23 cellular contexts compared by ENCODE assay signal in genomic region chr18:38330573-38330972, GRCh38.
"Had no signal": no experiment of that assay in that cellular context is flagged by ENCODE, and none has a peak within 500 bp of the region (broad histone marks: within the 10 kb centered on the region; RNA-seq: fewer than 3 reads in every experiment).

No MANE protein-coding gene starts in this region.

- H3K4me1 Mint-ChIP-seq: nephron had no signal

- H3K36me3 Mint-ChIP-seq: type B pancreatic cell had no signal

- H2AFZ ChIP-seq: hepatocyte had no signal

- ATAC-seq: right cardiac atrium, SK-N-SH treated with all-trans-retinoic acid at 6 μM for 48 hours had no signal

- H3K4me2 ChIP-seq: hepatocyte had no signal

- H3K9me3 ChIP-seq: colonic mucosa, left ventricle myocardium inferior, uterus had no signal

- H3K4me1 ChIP-seq: colonic mucosa, left ventricle myocardium inferior, uterus had no signal

- H3K4me3 Mint-ChIP-seq: nephron; stimulated activated naive CD8-positive, alpha-beta T cell treated with anti-CD3 and anti-CD28 coated beads, Interleukin-15, Interleukin-2, amounts not matched to agents 100 ng/mL and 50 ng/mL, for 24 hours; type B pancreatic cell had no signal

- H3K9me3 Mint-ChIP-seq: nephron; stimulated activated naive CD8-positive, alpha-beta T cell treated with anti-CD3 and anti-CD28 coated beads, Interleukin-15, Interleukin-2, amounts not matched to agents 100 ng/mL and 50 ng/mL, for 24 hours had no signal

- H3K27me3 Mint-ChIP-seq: stimulated activated naive CD8-positive, alpha-beta T cell treated with anti-CD3 and anti-CD28 coated beads, Interleukin-15, Interleukin-2, amounts not matched to agents 100 ng/mL and 50 ng/mL, for 24 hours; type B pancreatic cell had no signal

- H3K27me3 ChIP-seq: cardiac muscle cell, colonic mucosa, hepatocyte, uterus had no signal

- DNase-seq: activated CD4-positive, alpha-beta T cell treated with anti-CD3 and anti-CD28 coated beads, Interleukin-2, amount 50 U/mL, for 4 hours; activated CD4-positive, CD25-positive, alpha-beta regulatory T cell treated with anti-CD3 and anti-CD28 coated beads, Interleukin-2, amount 50 U/mL, for 72 hours; activated CD8-positive, alpha-beta memory T cell treated with anti-CD3 and anti-CD28 coated beads, Interleukin-2, amount 50 U/mL, for 4 hours; activated naive CD4-positive, alpha-beta T cell; anterior cingulate cortex; cerebellar nuclear complex; colonic mucosa; effector CD8-positive, alpha-beta T cell; glutamatergic neuron; islet precursor cell; left ventricle myocardium inferior; posterior cingulate gyrus; right cardiac atrium; stimulated activated CD4-positive, alpha-beta T cell treated with anti-CD3 and anti-CD28 coated beads, Interleukin-15, amount 100 ng/mL, for 24 hours; substantia nigra; T-helper 2 cell; uterus had no signal

- H3K27ac Mint-ChIP-seq: stimulated activated naive CD8-positive, alpha-beta T cell treated with anti-CD3 and anti-CD28 coated beads, Interleukin-15, Interleukin-2, amounts not matched to agents 100 ng/mL and 50 ng/mL, for 24 hours; type B pancreatic cell had no signal

- H3K79me2 ChIP-seq: hepatocyte had no signal

- H3K27ac ChIP-seq: cardiac muscle cell, colonic mucosa, hepatocyte, left ventricle myocardium inferior, uterus had no signal

- H3K4me3 ChIP-seq: cardiac muscle cell, colonic mucosa, hepatocyte, left ventricle myocardium inferior, uterus had no signal

- H3K36me3 ChIP-seq: cardiac muscle cell, colonic mucosa, left ventricle myocardium inferior, uterus had no signal
